15 cellular contexts compared by ENCODE assay signal in genomic region chr6:27882624-27883023, GRCh38. TPM values are rescaled to one million over a fixed set of nuclear protein-coding genes. Genes with fewer than 3 reads are reported as not detected.
DNase-seq lines count a peak whose midpoint lies in the region; ATAC-seq and TF ChIP-seq lines count a peak whose summit lies in the region.
"Had no signal": no experiment of that assay in that cellular context is flagged by ENCODE, and none has a peak within 500 bp of the region (broad histone marks: within the 10 kb centered on the region; RNA-seq: fewer than 3 reads in every experiment).

No MANE protein-coding gene starts in this region.

- H3K14ac ChIP-seq in H9 (ENCODE audit: insufficient read depth, low read length) = no peak overlapping the region; the same call in 1 of the 2 replicates

- TF ChIP-seq CTCF in H9 (conservative IDR thresholded peaks at IDR 0.05) = no peak
- no peak for TF ChIP-seq CTCF in WTC11 (IDR thresholded peaks at IDR 0.05)
- no peak for TF ChIP-seq CTCF in smooth muscle cell (IDR thresholded peaks at IDR 0.05; ENCODE audit: borderline replicate concordance, insufficient read depth, poor library complexity, severe bottlenecking)
- no peak for TF ChIP-seq CTCF in body of pancreas (IDR thresholded peaks at IDR 0.05)

- WGBS in H9 (ENCODE audit: extremely low coverage, insufficient read length, low lambda C conversion rate) = no CpG with 5 or more reads among the region's 5 CpGs
- 47% methylated on average over 5 of the region's 5 CpGs for WGBS in smooth muscle cell (ENCODE audit: low lambda C conversion rate)
- WGBS in body of pancreas, 2 donors = 68 to 69% methylated on average over 5 of the region's 5 CpGs

- H4K91ac ChIP-seq in H9 (ENCODE audit: insufficient read length, low read depth, low read length) = no peak overlapping the region

- no peak overlapping the region; a peak in 1 of 5 replicates for H3K4me3 Mint-ChIP-seq in H9
- H3K4me3 Mint-ChIP-seq in WTC11 = no peak overlapping the region

- H3T11ph ChIP-seq in H9 (ENCODE audit: low read length) = no peak overlapping the region

- H4K20me1 ChIP-seq in H9 (ENCODE audit: control insufficient read depth, insufficient read depth, insufficient read length) (no peaks in the 10 kb centered on the region), smooth muscle cell (ENCODE audit: low read depth) (no peaks in the 10 kb centered on the region)

- H3K9me3 ChIP-seq in H9 (ENCODE audit: control insufficient read depth, low read depth, low read length) = no peaks in the 10 kb centered on the region
- H3K9me3 ChIP-seq in iPS-18a (ENCODE audit: control insufficient read depth, low read depth, low read length) = no peaks in the 10 kb centered on the region
- no peaks in the 10 kb centered on the region for H3K9me3 ChIP-seq in smooth muscle cell (replicated peaks; ENCODE audit: low read depth)
- no peaks in the 10 kb centered on the region for H3K9me3 ChIP-seq in body of pancreas
- H3K9me3 ChIP-seq: A549 had no signal

- H2BK120ac ChIP-seq in H9 (ENCODE audit: low read depth, low read length, poor library complexity, severe bottlenecking) = no peak overlapping the region

- ATAC-seq in WTC11 (peak; percentile 68), HG03378 (IDR thresholded peaks at IDR 0.05; ENCODE audit: unreplicated experiment) (no peak), body of pancreas (no peak)
- ATAC-seq: A549 had no signal

- H2BK15ac ChIP-seq in H9 (ENCODE audit: low read depth, low read length) = no peak overlapping the region

- no peak overlapping the region for H2AFZ ChIP-seq in H9 (ENCODE audit: low read length)
- no peak overlapping the region for H2AFZ ChIP-seq in smooth muscle cell (ENCODE audit: low read depth)

- no peak overlapping the region for H2BK20ac ChIP-seq in H9 (ENCODE audit: low read depth, low read length, poor library complexity, severe bottlenecking)

- DNase-seq in H9 (no peak), WTC11 (ENCODE audit: low spot score) (no peak), smooth muscle cell (lab: John Stamatoyannopoulos, UW; ENCODE audit: unreplicated experiment) (no peak), body of pancreas (no peak)
- DNase-seq in activated effector memory CD4-positive, alpha-beta T cell treated with anti-CD3 and anti-CD28 coated beads, Interleukin-2, amount 50 U/mL, for 16 hours = no peak
- DNase-seq: DMS 273 treated with DMSO at 0.1 percent for 48 hours, NCI-H187 treated with DMSO at 0.1 percent for 48 hours, NCI-H446 had no signal

- H3K4me3 ChIP-seq in iPS-18a (ENCODE audit: low read length) (no peak overlapping the region), smooth muscle cell (no peak overlapping the region), body of pancreas (no peak overlapping the region)
- H3K4me3 ChIP-seq: A549 had no signal

- H2BK12ac ChIP-seq in H9 (ENCODE audit: insufficient read length, low read depth, low read length) = no peak overlapping the region

- no peaks in the 10 kb centered on the region for H3K36me3 ChIP-seq in iPS-18a (ENCODE audit: control insufficient read depth, low read depth, low read length)
- H3K36me3 ChIP-seq in smooth muscle cell (ENCODE audit: low read depth) = no peaks in the 10 kb centered on the region
- no peaks in the 10 kb centered on the region for H3K36me3 ChIP-seq in body of pancreas (replicated peaks in 1 of 2; ENCODE audit: insufficient read depth in 1 of 2, low read depth in 2 of 2)

- no peaks in the 10 kb centered on the region for H3K79me2 ChIP-seq in H9 (ENCODE audit: insufficient read depth, low read length)
- no peaks in the 10 kb centered on the region for H3K79me2 ChIP-seq in smooth muscle cell (ENCODE audit: low read depth)

- H2BK5ac ChIP-seq in H9 (ENCODE audit: insufficient read length, low read length) = no peak overlapping the region

- intact Hi-C loops in body of pancreas (cut with DNase I) = no loop called here

- H3K9me3 Mint-ChIP-seq in H9 = no peaks in the 10 kb centered on the region
- H3K9me3 Mint-ChIP-seq in WTC11 = no peaks in the 10 kb centered on the region

- H3K27ac Mint-ChIP-seq in H9 = no peak overlapping the region
- peak overlapping the region; percentile 79 for H3K27ac Mint-ChIP-seq in WTC11

- H3K27me3 Mint-ChIP-seq in H9 (ENCODE audit: low read depth) (no peaks in the 10 kb centered on the region), WTC11 (ENCODE audit: low read depth) (no peaks in the 10 kb centered on the region)

- H3K23ac ChIP-seq in H9 (ENCODE audit: insufficient read length, low read depth, low read length) = no peak overlapping the region

- peak overlapping the region; percentile 15 for H3K18ac ChIP-seq in H9 (ENCODE audit: insufficient read length, low read depth, low read length)

- H3K79me1 ChIP-seq in H9 (ENCODE audit: insufficient read depth, low read depth, low read length, poor library complexity, severe bottlenecking) = no peaks in the 10 kb centered on the region

- H3K27ac ChIP-seq in H9 (ENCODE audit: insufficient read length, low read depth, low read length) (peak overlapping the region; percentile 84), iPS-18a (ENCODE audit: low read length) (peak overlapping the region; percentile 13), smooth muscle cell (ENCODE audit: low read depth) (peak overlapping the region; percentile 10), body of pancreas (no peak overlapping the region)
- H3K27ac ChIP-seq: C4-2B, RWPE1 had no signal

- H3K4me2 ChIP-seq in H9 (ENCODE audit: insufficient read depth, insufficient read length, low read length) (no peak overlapping the region), smooth muscle cell (no peak overlapping the region)
- H3K4me2 ChIP-seq: A549 had no signal

- H4K5ac ChIP-seq in H9 (ENCODE audit: insufficient read length, low read depth, low read length) = no peak overlapping the region

- TF ChIP-seq POLR2A in body of pancreas (IDR thresholded peaks at IDR 0.05) = no peak

- H3K4ac ChIP-seq in H9 (ENCODE audit: low read depth, low read length) = no peak overlapping the region

- CTCF ChIA-PET in WTC11 (lab: Charles Lee) = no interaction called here

- POLR2A ChIA-PET in WTC11 (lab: Charles Lee) = interaction anchor here (0.6 to 3.9 kb wide), 7 partner anchors 8 to 1685 kb away, joined by 3 to 26 read pairs (median 5); a partner anchor contains a TSS

- H3K36me3 Mint-ChIP-seq in H9 (ENCODE audit: insufficient read depth in 1 of 3, low read depth in 3 of 3) = no peaks in the 10 kb centered on the region; a peak in 1 of 7 replicates
- no peaks in the 10 kb centered on the region for H3K36me3 Mint-ChIP-seq in WTC11

- H3K23me2 ChIP-seq in H9 (ENCODE audit: insufficient read length, low read depth, low read length, poor library complexity, severe bottlenecking) = no peaks in the 10 kb centered on the region

- H4K8ac ChIP-seq in H9 (replicated peaks; ENCODE audit: insufficient read length, low read depth, low read length) = no peak overlapping the region

- no peak overlapping the region for H3K56ac ChIP-seq in H9 (ENCODE audit: insufficient read length, low read depth, low read length)

- H3K4me1 Mint-ChIP-seq in H9 (peaks cover 10 to 17% of the 10 kb centered on the region in 2 experiments), WTC11 (peaks cover 44% of the 10 kb centered on the region)

- H3K27me3 ChIP-seq in H9 (ENCODE audit: insufficient read depth, low read length) (no peaks in the 10 kb centered on the region), iPS-18a (ENCODE audit: control insufficient read depth, insufficient read depth, low read length) (no peaks in the 10 kb centered on the region), smooth muscle cell (ENCODE audit: low read depth) (no peaks in the 10 kb centered on the region), body of pancreas (no peaks in the 10 kb centered on the region)

- no peak overlapping the region for H2AK5ac ChIP-seq in H9 (ENCODE audit: insufficient read length, low read length)

- no peaks in the 10 kb centered on the region for H3F3A ChIP-seq in smooth muscle cell (ENCODE audit: low read depth)

- no peak overlapping the region for H3K9ac ChIP-seq in H9 (ENCODE audit: extremely low read depth, insufficient read length, low read length)
- no peak overlapping the region for H3K9ac ChIP-seq in iPS-18a (ENCODE audit: low read length)
- no peak overlapping the region for H3K9ac ChIP-seq in smooth muscle cell (ENCODE audit: low read depth)

- peaks cover 2% of the 10 kb centered on the region; the same call in 1 of the 2 replicates for H3K4me1 ChIP-seq in H9 (ENCODE audit: insufficient read depth, low read length)
- H3K4me1 ChIP-seq in iPS-18a (ENCODE audit: control insufficient read depth, low read depth, low read length) = peaks cover 11% of the 10 kb centered on the region
- H3K4me1 ChIP-seq in smooth muscle cell (ENCODE audit: low read depth) = no peaks in the 10 kb centered on the region
- no peaks in the 10 kb centered on the region for H3K4me1 ChIP-seq in body of pancreas
- H3K4me1 ChIP-seq: A549 had no signal

TF ChIP-seq in WTC11, 78 proteins besides CTCF, POLR2A, EP300 and RAD21:
- TF ChIP-seq MAX (CRISPR knock-in tag; IDR thresholded peaks at IDR 0.05) (peak; percentile 30; the same call in 1 of the 2 replicates), IRF1 (CRISPR knock-in tag; IDR thresholded peaks at IDR 0.05) (no peak)
TF ChIP-seq in WTC11: peak in this region for 1.

RNA-seq across cellular contexts. Expression of gene OR2B2, which starts 29.6 kb away (rescaled TPM):
- total RNA-seq in H9 (2021) (not detected in 2 replicates), WTC11 (2021) (not detected in 3 replicates), smooth muscle cell (not detected in 2 replicates), body of pancreas (not detected)
- polyA plus RNA-seq in smooth muscle cell = not detected in 2 replicates
- total RNA-seq: H4, HT-29 had no signal
- polyA plus RNA-seq: A549 had no signal

Comparison
In these comparisons a context has a peak if more than half of its experiments do, and no peak if none do; other contexts are left out.
1. H3K27ac ChIP-seq: peak in H9 (single experiment), iPS-18a (single experiment) and smooth muscle cell (single experiment); none in body of pancreas (0 of 4).